Comparison of ENCODE assay signal across 1 cellular context in genomic region chr5:119279093-119279492, GRCh38.
TF ChIP-seq lines count a peak whose summit lies in the region.

No MANE protein-coding gene starts in this region.

TF ChIP-seq in IMR-90, 13 proteins besides CTCF, POLR2A, EP300 and RAD21 (continued from another document):
- TF ChIP-seq ELK1 (IDR thresholded peaks at IDR 0.05; ENCODE audit: borderline replicate concordance, low read depth, low read length), result no peak
- TF ChIP-seq MAZ (IDR thresholded peaks at IDR 0.05; ENCODE audit: borderline replicate concordance, low read depth, low read length), result no peak
- no peak for TF ChIP-seq CEBPB (IDR thresholded peaks at IDR 0.05; ENCODE audit: low read depth, low read length)
- TF ChIP-seq RFX5 (IDR thresholded peaks at IDR 0.05; ENCODE audit: low read depth, low read length), result no peak
- no peak for TF ChIP-seq USF2 (IDR thresholded peaks at IDR 0.05; ENCODE audit: low read depth, low read length)
- TF ChIP-seq NFE2L2 (IDR thresholded peaks at IDR 0.05; ENCODE audit: low read depth, low read length), result no peak
- no peak for TF ChIP-seq SMC3 (IDR thresholded peaks at IDR 0.05; ENCODE audit: low read depth, low read length)
- TF ChIP-seq MXI1 (IDR thresholded peaks at IDR 0.05; ENCODE audit: borderline replicate concordance, low read depth, low read length), result no peak
- TF ChIP-seq RCOR1 (IDR thresholded peaks at IDR 0.05; ENCODE audit: insufficient replicate concordance, low read length), result no peak
- no peak for TF ChIP-seq MAFK (IDR thresholded peaks at IDR 0.05; ENCODE audit: low read depth, low read length)
- TF ChIP-seq CHD1 (IDR thresholded peaks at IDR 0.05; ENCODE audit: low read depth, low read length), result no peak
- no peak for TF ChIP-seq FOS (IDR thresholded peaks at IDR 0.05; ENCODE audit: low read depth, low read length)
